Comparison of ENCODE assay signal across 30 cellular contexts in the genomic region with DNA sequence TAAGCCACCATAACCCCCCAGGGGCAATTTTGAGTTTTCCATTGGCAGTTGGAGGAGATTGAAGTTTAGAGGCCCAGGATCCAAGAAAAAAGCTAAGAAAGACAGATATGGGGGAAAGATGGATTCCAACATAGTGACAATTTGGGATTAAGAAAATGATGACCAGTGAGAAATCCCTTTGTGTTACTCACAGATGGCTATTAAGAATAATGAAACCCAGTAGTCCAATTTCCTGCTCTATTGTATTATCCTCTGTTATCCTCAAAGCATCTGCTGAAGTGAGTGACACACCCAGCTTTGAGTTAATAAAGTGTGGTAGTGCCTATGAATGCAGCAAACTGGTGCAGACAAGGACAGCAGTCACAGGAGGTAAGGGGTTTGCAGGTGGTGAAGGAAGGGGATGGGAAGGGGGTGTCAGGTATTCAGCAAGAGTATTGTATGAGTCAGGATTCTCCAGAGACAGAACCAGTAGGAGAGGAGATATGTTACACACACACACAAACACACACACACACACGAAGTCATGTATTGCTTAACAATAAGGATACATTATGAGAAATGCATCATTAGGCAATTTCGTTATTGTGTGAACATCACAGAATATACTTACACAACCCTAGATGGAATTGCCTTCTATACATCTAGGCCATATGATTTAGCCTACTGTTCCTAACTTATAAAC.
DNase-seq lines count a peak whose midpoint lies in the region; ATAC-seq and TF ChIP-seq lines count a peak whose summit lies in the region.
"Had no signal": no experiment of that assay in that cellular context is flagged by ENCODE, and none has a peak within 500 bp of the region (broad histone marks: within the 10 kb centered on the region; RNA-seq: fewer than 3 reads in every experiment).

No MANE protein-coding gene starts in this region.

- H3K27ac ChIP-seq in SJSA1 = peak overlapping the region; percentile 84
- H3K27ac ChIP-seq: C4-2B, esophagus muscularis mucosa, hepatocyte, SJCRH30, tibial nerve, WERI-Rb-1 had no signal

- ATAC-seq in HG03457 (IDR thresholded peaks at IDR 0.05; ENCODE audit: unreplicated experiment) = no peak
- ATAC-seq: activated T-cell treated with anti-CD3 and anti-CD28 coated beads, Interleukin-2, amount 50 U/mL, for 4 hours; effector memory CD8-positive, alpha-beta T cell; left cardiac atrium; natural killer cell treated with Interleukin-12 subunit alpha and Interleukin-12 subunit beta and Interleukin-15 and Interleukin-18, amount 100 ng/mL, for 72 hours had no signal

- TF ChIP-seq CTCF in osteocyte (IDR thresholded peaks at IDR 0.05) = no peak

- DNase-seq in HCEC 1CT (peak; percentile 46), SJSA1 (ENCODE audit: low read depth in 1 of 2, low spot score in 2 of 2) (no peak), fibroblast of gingiva (ENCODE audit: low read depth) (peak; percentile 47), osteocyte (ENCODE audit: extremely low spot score, unreplicated experiment) (no peak), D341Med (ENCODE audit: low spot score) (no peak), NOMO-1 treated with dmso at 0.1 percent for 144 hours (lab: John Stamatoyannopoulos, UW; ENCODE audit: unreplicated experiment) (no peak)
- DNase-seq: activated CD4-positive, alpha-beta T cell treated with anti-CD3 and anti-CD28 coated beads, Interleukin-2, amount 10 ng/mL, durations not matched to agents 7 days and 5 days; activated gamma-delta T cell; activated naive CD8-positive, alpha-beta T cell treated with anti-CD3 and anti-CD28 coated beads, Interleukin-2, amount 10 ng/mL, durations not matched to agents 7 days and 5 days; activated T-cell treated with anti-CD3 and anti-CD28 coated beads, Interleukin-2, amount 50 U/mL, for 4 hours; Caco-2; DMS79 treated with DMSO at 0.1 percent for 48 hours; effector memory CD8-positive, alpha-beta T cell; KBM-7; left cardiac atrium; NCI-H1105 treated with DMSO at 0.1 percent for 48 hours; NCI-H1930; NCI-H69; SJCRH30; stimulated activated CD4-positive, alpha-beta T cell treated with anti-CD3 and anti-CD28 coated beads, Interleukin-4, amount 100 ng/mL, for 24 hours; T1000; WERI-Rb-1 had no signal

- peaks cover 2% of the 10 kb centered on the region for H3K36me3 Mint-ChIP-seq in osteocyte (ENCODE audit: unreplicated experiment)
- H3K36me3 Mint-ChIP-seq: activated naive CD8-positive, alpha-beta T cell treated with anti-CD3 and anti-CD28 coated beads, Interleukin-2, amount 10 ng/mL, durations not matched to agents 7 days and 5 days; natural killer cell treated with Interleukin-12 subunit alpha and Interleukin-12 subunit beta and Interleukin-15 and Interleukin-18, amount 100 ng/mL, for 72 hours had no signal

- no peak overlapping the region for H3K4me3 Mint-ChIP-seq in osteocyte (ENCODE audit: unreplicated experiment)
- H3K4me3 Mint-ChIP-seq: activated CD4-positive, alpha-beta T cell treated with anti-CD3 and anti-CD28 coated beads, Interleukin-2, amount 10 ng/mL, durations not matched to agents 7 days and 5 days; activated naive CD8-positive, alpha-beta T cell treated with anti-CD3 and anti-CD28 coated beads, Interleukin-2, amount 10 ng/mL, durations not matched to agents 7 days and 5 days; activated T-cell treated with anti-CD3 and anti-CD28 coated beads, Interleukin-2, amount 50 U/mL, for 4 hours; central memory CD8-positive, alpha-beta T cell; effector memory CD8-positive, alpha-beta T cell; natural killer cell treated with Interleukin-12 subunit alpha and Interleukin-12 subunit beta and Interleukin-15 and Interleukin-18, amount 100 ng/mL, for 72 hours had no signal

- H3K4me3 ChIP-seq in SJSA1 = no peak overlapping the region
- H3K4me3 ChIP-seq: esophagus muscularis mucosa, hepatocyte, lung, SJCRH30, tibial nerve had no signal

- H3K9me3 Mint-ChIP-seq in osteocyte (ENCODE audit: unreplicated experiment) = no peaks in the 10 kb centered on the region
- H3K9me3 Mint-ChIP-seq: activated CD4-positive, alpha-beta T cell treated with anti-CD3 and anti-CD28 coated beads, Interleukin-2, amount 10 ng/mL, durations not matched to agents 7 days and 5 days; activated naive CD8-positive, alpha-beta T cell treated with anti-CD3 and anti-CD28 coated beads, Interleukin-2, amount 10 ng/mL, durations not matched to agents 7 days and 5 days; activated T-cell treated with anti-CD3 and anti-CD28 coated beads, Interleukin-2, amount 50 U/mL, for 4 hours; central memory CD8-positive, alpha-beta T cell; effector memory CD8-positive, alpha-beta T cell; natural killer cell treated with Interleukin-12 subunit alpha and Interleukin-12 subunit beta and Interleukin-15 and Interleukin-18, amount 100 ng/mL, for 72 hours had no signal

- H3K27me3 Mint-ChIP-seq in osteocyte (ENCODE audit: unreplicated experiment) = no peaks in the 10 kb centered on the region
- H3K27me3 Mint-ChIP-seq: activated naive CD8-positive, alpha-beta T cell treated with anti-CD3 and anti-CD28 coated beads, Interleukin-2, amount 10 ng/mL, durations not matched to agents 7 days and 5 days had no signal

- no peaks in the 10 kb centered on the region for H3K27me3 ChIP-seq in SJSA1 (replicated peaks)
- H3K27me3 ChIP-seq: esophagus muscularis mucosa, hepatocyte, SJCRH30, tibial nerve had no signal

- peaks cover 79% of the 10 kb centered on the region for H3K4me1 ChIP-seq in SJSA1 (replicated peaks)
- H3K4me1 ChIP-seq: SJCRH30 had no signal

- H3K36me3 ChIP-seq in SJSA1 = no peaks in the 10 kb centered on the region
- H3K36me3 ChIP-seq: esophagus muscularis mucosa, SJCRH30, tibial nerve, WERI-Rb-1 had no signal

- no peaks in the 10 kb centered on the region for H3K9me3 ChIP-seq in SJSA1 (replicated peaks)
- H3K9me3 ChIP-seq: Caco-2, esophagus muscularis mucosa, SJCRH30 had no signal

- peaks cover 54% of the 10 kb centered on the region for H3K4me1 Mint-ChIP-seq in osteocyte (ENCODE audit: unreplicated experiment)
- H3K4me1 Mint-ChIP-seq: activated CD4-positive, alpha-beta T cell treated with anti-CD3 and anti-CD28 coated beads, Interleukin-2, amount 10 ng/mL, durations not matched to agents 7 days and 5 days; activated naive CD8-positive, alpha-beta T cell treated with anti-CD3 and anti-CD28 coated beads, Interleukin-2, amount 10 ng/mL, durations not matched to agents 7 days and 5 days; central memory CD8-positive, alpha-beta T cell had no signal

- peak overlapping the region; percentile 56 for H3K27ac Mint-ChIP-seq in osteocyte (ENCODE audit: unreplicated experiment)
- H3K27ac Mint-ChIP-seq: activated CD4-positive, alpha-beta T cell treated with anti-CD3 and anti-CD28 coated beads, Interleukin-2, amount 10 ng/mL, durations not matched to agents 7 days and 5 days; activated naive CD8-positive, alpha-beta T cell treated with anti-CD3 and anti-CD28 coated beads, Interleukin-2, amount 10 ng/mL, durations not matched to agents 7 days and 5 days; effector memory CD8-positive, alpha-beta T cell; natural killer cell treated with Interleukin-12 subunit alpha and Interleukin-12 subunit beta and Interleukin-15 and Interleukin-18, amount 100 ng/mL, for 72 hours had no signal

Comparison
In these comparisons a context has a peak if more than half of its experiments do, and no peak if none do; other contexts are left out.
1. DNase-seq: peak in HCEC 1CT (single experiment) and fibroblast of gingiva (single experiment); none in SJSA1 (0 of 2), osteocyte (single experiment), D341Med (single experiment) and NOMO-1 treated with dmso at 0.1 percent for 144 hours (single experiment).